In the genomic region with DNA sequence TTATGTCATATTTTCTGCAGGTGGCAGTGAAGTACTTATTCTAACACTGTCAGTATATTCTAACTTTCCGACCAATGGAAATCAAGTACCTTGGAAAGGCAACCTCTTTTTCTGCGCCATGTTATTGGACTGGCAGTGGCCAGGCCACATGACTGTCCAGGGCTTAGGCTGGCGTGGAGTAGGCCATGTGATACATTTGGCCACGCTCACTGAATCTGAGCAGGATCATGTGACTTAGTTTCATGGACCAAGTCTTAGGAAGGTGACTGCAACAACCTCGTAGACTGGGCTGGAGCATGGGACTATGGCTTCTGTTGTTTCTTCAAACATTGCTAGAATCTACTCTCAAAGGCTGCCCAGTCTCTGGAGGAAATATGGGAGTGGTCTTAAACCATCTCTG, we compare ENCODE assay signal across 24 cellular contexts.
DNase-seq lines count a peak whose midpoint lies in the region; ATAC-seq, FAIRE-seq and TF ChIP-seq lines count a peak whose summit lies in the region.
"Had no signal": no experiment of that assay in that cellular context is flagged by ENCODE, and none has a peak within 500 bp of the region (broad histone marks: within the 10 kb centered on the region; RNA-seq: fewer than 3 reads in every experiment).

No MANE protein-coding gene starts in this region.

- TF ChIP-seq CTCF in keratinocyte (optimal IDR thresholded peaks at IDR 0.05 in 1 of 3, IDR thresholded peaks at IDR 0.05 in 1 of 3, conservative IDR thresholded peaks at IDR 0.05 in 1 of 3; ENCODE audit: extremely low read depth in 1 of 3, insufficient read depth in 2 of 3, low read length in 3 of 3) (no peak), upper lobe of right lung (IDR thresholded peaks at IDR 0.05) (no peak)

- no peak overlapping the region for H3K27ac ChIP-seq in keratinocyte (ENCODE audit: control insufficient read depth, insufficient read depth, low read length)
- H3K27ac ChIP-seq in neuronal stem cell (replicated peaks; ENCODE audit: low read length) = no peak overlapping the region
- H3K27ac ChIP-seq in upper lobe of right lung = no peak overlapping the region
- H3K27ac ChIP-seq: SJSA1 had no signal

- H3K79me2 ChIP-seq in keratinocyte (ENCODE audit: control insufficient read depth, insufficient read depth, low read length) = no peaks in the 10 kb centered on the region

- H3K4me2 ChIP-seq in keratinocyte (ENCODE audit: control insufficient read depth, extremely low read depth, insufficient read depth, low read depth, low read length) = no peak overlapping the region
- no peak overlapping the region for H3K4me2 ChIP-seq in neuronal stem cell (ENCODE audit: insufficient read depth, low read length, poor library complexity, severe bottlenecking)
- H3K4me2 ChIP-seq: GM23338 had no signal

- no CpG with 5 or more reads among the region's 5 CpGs for WGBS in neuronal stem cell (ENCODE audit: extremely low coverage in 2 of 2, insufficient read length in 2 of 2, insufficient replicate concordance in 1 of 2), 2 donors

- no peaks in the 10 kb centered on the region for H3K9me3 ChIP-seq in keratinocyte (ENCODE audit: control insufficient read depth, low read depth, low read length)
- no peaks in the 10 kb centered on the region for H3K9me3 ChIP-seq in neuronal stem cell (replicated peaks in 1 of 2; ENCODE audit: control insufficient read depth in 2 of 2, insufficient read depth in 1 of 2, low read depth in 1 of 2, low read length in 2 of 2)
- H3K9me3 ChIP-seq in upper lobe of right lung = no peaks in the 10 kb centered on the region
- H3K9me3 ChIP-seq: MG63, SJSA1 had no signal

- FAIRE-seq in keratinocyte (lab: Jason Lieb, UNC) = peak; percentile 17
- FAIRE-seq: D721Med had no signal

- H3K36me3 ChIP-seq in keratinocyte (ENCODE audit: control insufficient read depth in 2 of 2, extremely low read depth in 1 of 2, insufficient read depth in 2 of 2, low read length in 2 of 2) (no peaks in the 10 kb centered on the region), neuronal stem cell (replicated peaks in 1 of 2; ENCODE audit: control insufficient read depth in 2 of 2, insufficient read depth in 2 of 2, low read length in 2 of 2) (no peaks in the 10 kb centered on the region), upper lobe of right lung (no peaks in the 10 kb centered on the region)
- H3K36me3 ChIP-seq: MG63, SJSA1 had no signal

- H3K4me1 ChIP-seq in keratinocyte (ENCODE audit: control insufficient read depth, extremely low read depth, insufficient read depth, low read length) (peaks cover 43% of the 10 kb centered on the region), neuronal stem cell (ENCODE audit: control insufficient read depth in 2 of 2, insufficient read depth in 1 of 2, low read depth in 1 of 2, low read length in 2 of 2) (peaks cover 6 to 12% of the 10 kb centered on the region in 2 donors), upper lobe of right lung (peaks cover 4% of the 10 kb centered on the region)

- intact Hi-C loops in cardiac septum (cut with DNase I) (no loop called here), left ventricle myocardium superior (cut with micrococcal nuclease) (loop anchor here (10.0 kb wide), 1 partner anchor 372 kb away; a partner anchor contains a TSS), upper lobe of right lung (cut with DNase I) (no loop called here)

- H3K9ac ChIP-seq in keratinocyte (ENCODE audit: control insufficient read depth, extremely low read depth, insufficient read depth, low read length) = no peak overlapping the region
- H3K9ac ChIP-seq in neuronal stem cell (ENCODE audit: low read depth, low read length, poor library complexity) = no peak overlapping the region

- no peak overlapping the region for H3K23ac ChIP-seq in neuronal stem cell (ENCODE audit: low read depth, low read length, poor library complexity)

- H2AK5ac ChIP-seq in neuronal stem cell (ENCODE audit: low read depth, low read length) = peak overlapping the region; percentile 5

- H3K4ac ChIP-seq in neuronal stem cell (ENCODE audit: low read length) = no peak overlapping the region

- H4K8ac ChIP-seq in neuronal stem cell (ENCODE audit: low read depth, low read length) = no peak overlapping the region

- DNase-seq in cardiac septum (ENCODE audit: low spot score) (peak; percentile 58), left ventricle myocardium superior (no peak), keratinocyte (ENCODE audit: low read depth, low spot score) (no peak), neuronal stem cell (ENCODE audit: low spot score) (no peak), upper lobe of right lung (peak; percentile 15), KBM-7 (no peak)
- no peak for DNase-seq in activated naive CD4-positive, alpha-beta T cell (lab: John Stamatoyannopoulos, UW)
- DNase-seq: 8988T; CD4-positive, CD25-positive, alpha-beta regulatory T cell; H9; Kasumi-1; MG63; NCI-H1105 treated with DMSO at 0.1 percent for 48 hours; NCI-H146; NCI-H1930; NCI-H446; NCI-H524 treated with DMSO at 0.1 percent for 48 hours; NCI-H774; PC-3 had no signal

- in situ Hi-C loops in KBM-7 (cut with MboI; ENCODE audit: low pct_unique_long_range_greater_than_20kb, low sequenced_read_pairs) = no loop called here

- no peak overlapping the region for H2BK12ac ChIP-seq in neuronal stem cell (ENCODE audit: low read length)

- H3K9me1 ChIP-seq in keratinocyte (ENCODE audit: control insufficient read depth, extremely low read depth, insufficient read depth, low read length) = no peaks in the 10 kb centered on the region

- H4K20me1 ChIP-seq in keratinocyte (ENCODE audit: control insufficient read depth, extremely low read depth, insufficient read depth, low read length) = no peaks in the 10 kb centered on the region

- no peaks in the 10 kb centered on the region for H3K79me1 ChIP-seq in neuronal stem cell (ENCODE audit: low read depth, low read length)

- H2BK15ac ChIP-seq in neuronal stem cell (ENCODE audit: low read length) = no peak overlapping the region

- H2BK120ac ChIP-seq in neuronal stem cell (ENCODE audit: low read depth, low read length) = no peak overlapping the region

- H3K14ac ChIP-seq in neuronal stem cell (ENCODE audit: low read length) = no peak overlapping the region

- dilution Hi-C loops in keratinocyte (cut with MboI; ENCODE audit: extremely low pct_ligation_motif_present, low sequenced_read_pairs) = no loop called here

- H2BK5ac ChIP-seq in neuronal stem cell (ENCODE audit: low read length) = no peak overlapping the region

- H2AFZ ChIP-seq in keratinocyte (ENCODE audit: control insufficient read depth, low read length) (no peak overlapping the region), neuronal stem cell (ENCODE audit: low read length) (no peak overlapping the region)
- H2AFZ ChIP-seq: GM23338 had no signal

- H4K91ac ChIP-seq in neuronal stem cell (ENCODE audit: low read depth, low read length, poor library complexity) = peak overlapping the region; percentile 58

- no peak overlapping the region for H3K4me3 ChIP-seq in keratinocyte (ENCODE audit: control insufficient read depth in 2 of 3, extremely low read depth in 1 of 3, insufficient read depth in 2 of 3, low read depth in 1 of 3, low read length in 3 of 3)
- H3K4me3 ChIP-seq in neuronal stem cell (ENCODE audit: low read length in 2 of 2) = no peak overlapping the region
- H3K4me3 ChIP-seq in upper lobe of right lung = no peak overlapping the region
- H3K4me3 ChIP-seq: GM23338, MG63, SJSA1 had no signal

- no peak overlapping the region for H3K18ac ChIP-seq in neuronal stem cell (ENCODE audit: low read length)

- ATAC-seq in left ventricle myocardium superior (no peak), upper lobe of right lung (no peak), GM19351 (IDR thresholded peaks at IDR 0.05; ENCODE audit: unreplicated experiment) (no peak)
- ATAC-seq: GM23338, PC-3, Right ventricle myocardium inferior had no signal

- H3K27me3 ChIP-seq in keratinocyte (ENCODE audit: control insufficient read depth, extremely low read depth, insufficient read depth, low read length) (no peaks in the 10 kb centered on the region), neuronal stem cell (ENCODE audit: control insufficient read depth in 3 of 3, insufficient read depth in 3 of 3, low read depth in 1 of 3, low read length in 3 of 3) (no peaks in the 10 kb centered on the region), upper lobe of right lung (no peaks in the 10 kb centered on the region)
- H3K27me3 ChIP-seq: MG63, SJSA1 had no signal

Comparison
In these comparisons a context has a peak if more than half of its experiments do, and no peak if none do; other contexts are left out.
1. DNase-seq: peak in cardiac septum (single experiment) and upper lobe of right lung (single experiment); none in left ventricle myocardium superior (single experiment), keratinocyte (single experiment), neuronal stem cell (single experiment), KBM-7 (single experiment) and activated naive CD4-positive, alpha-beta T cell (0 of 4).